Comparison of ENCODE assay signal across 8 cellular contexts in the genomic region with DNA sequence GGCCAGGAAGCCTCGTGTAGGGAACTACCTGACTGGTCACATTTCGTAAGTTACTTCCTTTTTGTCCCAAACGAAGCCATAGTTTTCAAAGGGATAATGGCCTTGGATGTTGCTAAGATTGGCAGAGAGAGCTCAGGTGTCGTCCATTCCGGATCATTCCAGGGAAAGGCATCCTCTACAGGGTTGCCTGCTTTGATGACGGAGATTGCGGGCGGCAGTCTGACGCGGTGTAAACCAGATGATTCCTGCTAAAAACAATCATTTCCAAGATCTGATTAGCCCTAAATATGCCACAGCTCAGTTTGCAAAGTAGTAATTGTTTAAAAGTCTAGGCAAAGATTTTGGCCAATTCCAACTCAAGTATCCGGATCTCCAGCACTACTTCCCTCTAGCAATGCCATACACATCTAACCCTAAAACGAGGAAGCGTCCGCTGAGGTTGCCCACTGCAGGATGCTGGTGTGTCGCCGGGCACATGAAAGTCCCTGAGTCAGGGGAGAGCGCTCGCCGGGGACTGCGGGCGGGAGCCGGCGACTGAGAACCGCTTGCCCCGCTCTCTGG. TPM values are rescaled to one million over a fixed set of nuclear protein-coding genes. Genes with fewer than 3 reads are reported as not detected.
DNase-seq lines count a peak whose midpoint lies in the region; ATAC-seq and TF ChIP-seq lines count a peak whose summit lies in the region.

No MANE protein-coding gene starts in this region.

- peak overlapping the region; percentile 95 to 98 (median 96) for H3K27ac ChIP-seq in upper lobe of left lung

- peak overlapping the region; percentile 67 for H3K4me3 ChIP-seq in MG63
- peak overlapping the region; percentile 77 for H3K4me3 ChIP-seq in astrocyte of the cerebellum (ENCODE audit: low read depth, low read length)
- H3K4me3 ChIP-seq in lower leg skin (ENCODE audit: low read depth, poor library complexity, severe bottlenecking): peak overlapping the region; percentile 40
- peak overlapping the region; percentile 48 to 89 (median 71) for H3K4me3 ChIP-seq in upper lobe of left lung

- WGBS in lower leg skin, 2 donors: 6 to 7% methylated on average over 20 to 24 of the region's 25 CpGs
- 13 to 14% methylated on average over 16 to 25 of the region's 25 CpGs for WGBS in upper lobe of left lung, 2 donors

- TF ChIP-seq EP300 in upper lobe of left lung (IDR thresholded peaks at IDR 0.05): no peak

- H3K9me3 ChIP-seq in MG63 (no peaks in the 10 kb centered on the region), upper lobe of left lung (no peaks in the 10 kb centered on the region)

- in situ Hi-C loops in astrocyte of the cerebellum (cut with HindIII; ENCODE audit: low sequenced_read_pairs): no loop called here

- H3K27me3 ChIP-seq in MG63 (no peaks in the 10 kb centered on the region), upper lobe of left lung (no peaks in the 10 kb centered on the region)

- no peaks in the 10 kb centered on the region; the same call in 1 of the 2 replicates for H3K36me3 ChIP-seq in MG63
- no peaks in the 10 kb centered on the region for H3K36me3 ChIP-seq in upper lobe of left lung

- no peak for TF ChIP-seq POLR2A in lower leg skin (IDR thresholded peaks at IDR 0.05)
- TF ChIP-seq POLR2A in upper lobe of left lung (IDR thresholded peaks at IDR 0.05): no peak

- DNase-seq in Daoy (ENCODE audit: low read depth) (peak; percentile 35), MG63 (no peak), astrocyte of the cerebellum (ENCODE audit: low read depth) (no peak), lower leg skin (ENCODE audit: low spot score in 2 of 2) (no peak), upper lobe of left lung (no peak), GM19238 (ENCODE audit: insufficient read length, low spot score) (no peak), RPMI8226 (no peak)
- no peak for DNase-seq in activated CD4-positive, alpha-beta T cell treated with anti-CD3 and anti-CD28 coated beads for 1 hour

- peaks cover 8 to 36% (median 14%) of the 10 kb centered on the region in 4 donors for H3K4me1 ChIP-seq in upper lobe of left lung

- ATAC-seq in upper lobe of left lung (ENCODE audit: low FRiP score in 2 of 2): peak in 1 of 2 donors; percentile 77

- intact Hi-C loops in lower leg skin (cut with DNase I; ENCODE audit: low total_unique reads): no loop called here

- no peak for TF ChIP-seq CTCF in astrocyte of the cerebellum (IDR thresholded peaks at IDR 0.05; ENCODE audit: low read depth, low read length, missing control alignments)
- TF ChIP-seq CTCF in lower leg skin (IDR thresholded peaks at IDR 0.05): no peak
- TF ChIP-seq CTCF in upper lobe of left lung (IDR thresholded peaks at IDR 0.05): no peak

RNA-seq across cellular contexts. Expression of gene MALT1, which starts 0.6 kb away (rescaled TPM):
- total RNA-seq in Daoy (2014; rRNA removed; shearing (Covaris generic)): 26.6 and 27.9 TPM in 2 replicates
- 18.1 and 24.6 TPM in 2 replicates for total RNA-seq in MG63 (2014; rRNA removed; shearing (Covaris generic); ENCODE audit: low replicate concordance)
- total RNA-seq in lower leg skin: 10 to 100 TPM; 40.1 to 48.9 (median 44.4) TPM
- total RNA-seq in upper lobe of left lung: 10 to 100 TPM; 17.1 to 29.3 (median 24.6) TPM

RNA-seq across cellular contexts. Expression of gene ALPK2, which starts 41.8 kb away (rescaled TPM):
- total RNA-seq in Daoy (2014; rRNA removed; shearing (Covaris generic)): 2.9 and 3.5 TPM in 2 replicates
- total RNA-seq in MG63 (2014; rRNA removed; shearing (Covaris generic); ENCODE audit: low replicate concordance): 6.2 and 10.5 TPM in 2 replicates
- under 1 TPM; 0.08 to 0.36 (median 0.14) TPM for total RNA-seq in lower leg skin
- total RNA-seq in upper lobe of left lung: 1 to 10 TPM in 2 of 6 donors, under 1 TPM in 3, not detected in 1; 0.07 to 1.7 (median 0.34) TPM
